8 cellular contexts compared by ENCODE assay signal in the genomic region with DNA sequence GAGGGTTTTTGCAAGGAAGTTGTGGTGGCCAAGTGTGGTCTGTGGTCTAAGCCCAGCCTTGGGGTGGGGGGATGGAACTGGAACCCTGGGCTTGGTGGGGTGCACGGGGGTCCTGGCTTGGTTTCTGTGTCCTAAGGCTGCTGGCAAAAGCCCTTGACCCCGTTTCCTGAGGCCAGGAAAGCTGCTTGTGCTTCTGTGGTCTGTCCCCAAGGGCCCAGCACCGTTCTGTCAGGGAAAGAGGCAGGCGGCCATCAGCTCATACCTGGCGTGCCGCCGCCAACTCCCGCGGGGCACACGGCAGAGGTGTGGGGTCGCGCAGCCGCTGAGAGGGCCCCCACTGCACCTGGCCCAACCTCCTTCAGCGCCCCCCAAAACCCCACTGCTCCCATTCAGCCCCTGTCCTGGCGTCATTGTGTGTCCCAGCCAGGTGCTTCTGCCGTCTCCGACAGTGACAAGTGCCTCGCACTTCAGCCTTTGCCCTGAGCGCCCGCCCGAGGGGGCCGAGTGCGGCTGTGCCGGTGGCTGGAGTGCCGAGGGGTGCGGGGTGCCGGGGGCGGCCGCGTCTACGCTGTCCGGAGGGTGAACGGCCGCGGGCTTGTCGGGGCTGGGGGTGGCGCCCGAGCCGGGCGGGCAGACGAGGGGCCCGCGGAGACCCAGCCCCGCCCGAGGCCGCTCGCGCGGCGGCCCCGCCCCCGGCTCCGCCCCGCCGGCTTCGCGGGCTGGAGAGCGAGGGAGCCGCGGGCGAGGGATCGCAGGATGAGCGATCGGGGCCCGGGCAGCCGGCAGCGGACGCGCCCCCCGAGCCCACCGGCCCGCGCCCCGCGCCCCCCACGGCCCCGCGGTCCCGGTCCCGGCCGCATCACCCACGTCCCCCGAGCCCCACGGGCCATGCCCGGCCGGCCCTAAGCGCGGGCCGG. TPM values are rescaled to one million over a fixed set of nuclear protein-coding genes. Genes with fewer than 3 reads are reported as not detected.
A peak's percentile ranks its signal among the peaks of the same experiment; 100 is the strongest.
DNase-seq lines count a peak whose midpoint lies in the region; ATAC-seq and TF ChIP-seq lines count a peak whose summit lies in the region.

A gene (plus strand): TSS at position 701 of the 917 bp plus-strand sequence. CDS start 282 bp downstream, outside the sequence.

- H3K27me3 Mint-ChIP-seq in CD8-positive, alpha-beta T cell (ENCODE audit: low read depth): no peaks in the 10 kb centered on the region
- peaks cover 0 to 3% (median 0%) of the 10 kb centered on the region in 5 donors for H3K27me3 Mint-ChIP-seq in naive thymus-derived CD8-positive, alpha-beta T cell

- peaks cover 32% of the 10 kb centered on the region for H3K4me1 ChIP-seq in CD8-positive, alpha-beta T cell (ENCODE audit: insufficient read depth, low read length)
- H3K4me1 ChIP-seq in ectodermal cell (ENCODE audit: control insufficient read depth, insufficient read depth, low read length): peaks cover 37% of the 10 kb centered on the region

- peaks cover 43% of the 10 kb centered on the region for H3K4me1 Mint-ChIP-seq in CD8-positive, alpha-beta T cell (ENCODE audit: low read depth)
- H3K4me1 Mint-ChIP-seq in naive thymus-derived CD8-positive, alpha-beta T cell: peaks cover 15 to 57% (median 41%) of the 10 kb centered on the region in 4 donors

- intact Hi-C loops in CD8-positive, alpha-beta T cell (cut with DNase I, micrococcal nuclease): no loop called here

- peak in 5 of 7 experiments; percentile 22 to 66 (median 42) for DNase-seq in CD8-positive, alpha-beta T cell
- DNase-seq in HT-29 (ENCODE audit: low spot score): peak; percentile 45
- DNase-seq in WERI-Rb-1: peak; percentile 42
- peak in 7 of 10 donors; percentile 30 to 66 (median 49) for DNase-seq in naive thymus-derived CD8-positive, alpha-beta T cell
- no peak for DNase-seq in amniotic stem cell (lab: John Stamatoyannopoulos, UW)

- H3K9me3 ChIP-seq in CD8-positive, alpha-beta T cell (ENCODE audit: low read length): no peaks in the 10 kb centered on the region
- H3K9me3 ChIP-seq in WERI-Rb-1 (ENCODE audit: severe bottlenecking) (no peaks in the 10 kb centered on the region), ectodermal cell (ENCODE audit: control insufficient read depth, low read length) (no peaks in the 10 kb centered on the region)

- peaks cover 38% of the 10 kb centered on the region for H3K36me3 Mint-ChIP-seq in CD8-positive, alpha-beta T cell
- peaks cover 2 to 37% (median 3%) of the 10 kb centered on the region in 3 donors for H3K36me3 Mint-ChIP-seq in naive thymus-derived CD8-positive, alpha-beta T cell

- CTCF ChIA-PET in CD8-positive, alpha-beta T cell (lab: Charles Lee): no interaction called here

- no peaks in the 10 kb centered on the region for H3K9me3 Mint-ChIP-seq in CD8-positive, alpha-beta T cell
- no peaks in the 10 kb centered on the region for H3K9me3 Mint-ChIP-seq in naive thymus-derived CD8-positive, alpha-beta T cell

- peaks cover 21% of the 10 kb centered on the region for H3K36me3 ChIP-seq in CD8-positive, alpha-beta T cell (ENCODE audit: insufficient read depth, low read length)
- H3K36me3 ChIP-seq in WERI-Rb-1 (peaks cover 32% of the 10 kb centered on the region), ectodermal cell (ENCODE audit: control insufficient read depth, insufficient read depth, low read length) (peaks cover 22% of the 10 kb centered on the region)

- ATAC-seq in CD8-positive, alpha-beta T cell: peak; percentile 49
- ATAC-seq in naive thymus-derived CD8-positive, alpha-beta T cell: peak; percentile 37 to 50
- ATAC-seq in GM18520 (IDR thresholded peaks at IDR 0.05; ENCODE audit: unreplicated experiment): no peak
- ATAC-seq in HG03039 (IDR thresholded peaks at IDR 0.05; ENCODE audit: unreplicated experiment): no peak

- no peak within 1 kb of the TSS for H3K4me3 ChIP-seq in CD8-positive, alpha-beta T cell (ENCODE audit: low read depth, low read length)
- peak within 1 kb of the TSS; percentile 48 for H3K4me3 ChIP-seq in WERI-Rb-1 (ENCODE audit: low read depth, low read length)
- H3K4me3 ChIP-seq in ectodermal cell (ENCODE audit: insufficient read depth, low read depth, low read length): peak within 1 kb of the TSS; percentile 40

- POLR2A ChIA-PET in CD8-positive, alpha-beta T cell (lab: Charles Lee): interaction anchor here (0.8 to 1.6 kb wide), 2 partner anchors 10 to 11 kb away, joined by 5 read pairs; a partner anchor contains a TSS
- POLR2A ChIA-PET in naive thymus-derived CD8-positive, alpha-beta T cell (lab: Charles Lee): interaction anchor here (1.1 to 11.2 kb wide), 3 partner anchors 10 to 15 kb away, joined by 3 to 102 read pairs (median 5); a partner anchor contains a TSS

- TF ChIP-seq CTCF in CD8-positive, alpha-beta T cell (IDR thresholded peaks at IDR 0.05): no peak
- no peak for TF ChIP-seq CTCF in WERI-Rb-1 (IDR thresholded peaks at IDR 0.05; ENCODE audit: low read depth, low read length)

- H3K27ac Mint-ChIP-seq in CD8-positive, alpha-beta T cell: peak within 1 kb of the TSS; percentile 41
- H3K27ac Mint-ChIP-seq in naive thymus-derived CD8-positive, alpha-beta T cell: peak within 1 kb of the TSS in 8 of 10 donors; percentile 62 to 93 (median 78)

- H3K27me3 ChIP-seq in CD8-positive, alpha-beta T cell (ENCODE audit: insufficient read depth, low read length): no peaks in the 10 kb centered on the region
- H3K27me3 ChIP-seq in WERI-Rb-1 (ENCODE audit: insufficient read depth, low read depth, severe bottlenecking) (no peaks in the 10 kb centered on the region), ectodermal cell (ENCODE audit: control insufficient read depth, insufficient read depth, low read length, poor library complexity, severe bottlenecking) (no peaks in the 10 kb centered on the region)

- H3K4me3 Mint-ChIP-seq in CD8-positive, alpha-beta T cell: peak within 1 kb of the TSS; percentile 64
- peak within 1 kb of the TSS; percentile 48 to 80 (median 66) for H3K4me3 Mint-ChIP-seq in naive thymus-derived CD8-positive, alpha-beta T cell

- no peak within 1 kb of the TSS for H3K27ac ChIP-seq in CD8-positive, alpha-beta T cell (ENCODE audit: low read depth, low read length)
- H3K27ac ChIP-seq in WERI-Rb-1: peak within 1 kb of the TSS; percentile 62
- peak within 1 kb of the TSS; percentile 20 for H3K27ac ChIP-seq in ectodermal cell (ENCODE audit: insufficient read depth, low read depth, low read length, poor library complexity, severe bottlenecking)

- 2 to 3% methylated on average over 89 of the region's 89 CpGs for WGBS in ectodermal cell, 2 experiments

RNA-seq across cellular contexts. Expression of the gene that starts here (rescaled TPM):
- 1 to 10 TPM; 4.9 to 5.7 TPM for total RNA-seq in CD8-positive, alpha-beta T cell
- total RNA-seq in HT-29 (2014; rRNA removed; shearing (Covaris generic)): 0.21 and 0.99 TPM in 2 replicates
- 43.9 TPM for polyA plus RNA-seq in ectodermal cell (2013, experiment 1 of 4)
- 33.4 TPM for polyA plus RNA-seq in ectodermal cell (2013, experiment 2 of 4)
- 39.5 TPM for polyA plus RNA-seq in ectodermal cell (2013, experiment 3 of 4)
- 41.3 TPM for polyA plus RNA-seq in ectodermal cell (2013, experiment 4 of 4)
- total RNA-seq in naive thymus-derived CD8-positive, alpha-beta T cell: 1 to 10 TPM; 1.1 to 2.8 TPM
- polyA plus RNA-seq in naive thymus-derived CD8-positive, alpha-beta T cell: not detected

Comparison
In these comparisons a context has a peak if more than half of its experiments do, and no peak if none do; other contexts are left out.
1. Peak in DNase-seq in HT-29; RNA of the gene not detected or under 1 TPM.
2. ATAC-seq: peak in CD8-positive, alpha-beta T cell (single experiment) and naive thymus-derived CD8-positive, alpha-beta T cell (2 of 2); none in GM18520 (single experiment) and HG03039 (single experiment).